ENCODE assay signal across 10 cellular contexts in genomic region chr16:58638148-58639036, GRCh38. TPM values are rescaled to one million over a fixed set of nuclear protein-coding genes. Genes with fewer than 3 reads are reported as not detected.
DNase-seq lines count a peak whose midpoint lies in the region; ATAC-seq, FAIRE-seq and TF ChIP-seq lines count a peak whose summit lies in the region.
"Had no signal": no experiment of that assay in that cellular context is flagged by ENCODE, and none has a peak within 500 bp of the region (broad histone marks: within the 10 kb centered on the region; RNA-seq: fewer than 3 reads in every experiment).

No MANE protein-coding gene starts in this region.

- peaks cover 11% of the 10 kb centered on the region for H3K4me1 ChIP-seq in skeletal muscle satellite cell (ENCODE audit: control insufficient read depth, insufficient read depth, low read length)
- no peaks in the 10 kb centered on the region for H3K4me1 ChIP-seq in CD4-positive, alpha-beta memory T cell (ENCODE audit: insufficient read depth, low read length)

- peak; percentile 46 for TF ChIP-seq CTCF in RWPE1 (conservative IDR thresholded peaks at IDR 0.05; ENCODE audit: low read depth)
- peak; percentile 37 for TF ChIP-seq CTCF in foreskin fibroblast (IDR thresholded peaks at IDR 0.05; ENCODE audit: low read depth, low read length)

- H3K36me3 ChIP-seq in skeletal muscle satellite cell (ENCODE audit: insufficient read depth, low read length) = no peaks in the 10 kb centered on the region
- H3K36me3 ChIP-seq in CD4-positive, alpha-beta memory T cell (ENCODE audit: insufficient read depth, low read length) = no peaks in the 10 kb centered on the region

- TF ChIP-seq POLR2A in H54 (IDR thresholded peaks at IDR 0.05; ENCODE audit: low read depth, low read length) = no peak

- no peak for ATAC-seq in GM18520 (IDR thresholded peaks at IDR 0.05; ENCODE audit: unreplicated experiment)

- no peaks in the 10 kb centered on the region for H3K27me3 ChIP-seq in skeletal muscle satellite cell (ENCODE audit: control insufficient read depth, insufficient read depth, low read length)
- no peaks in the 10 kb centered on the region for H3K27me3 ChIP-seq in CD4-positive, alpha-beta memory T cell (ENCODE audit: insufficient read depth, low read length)

- H3K4me2 ChIP-seq in skeletal muscle satellite cell (ENCODE audit: low read length) = peak overlapping the region; percentile 12

- H3K9me3 Mint-ChIP-seq in CD4-positive, alpha-beta memory T cell = no peaks in the 10 kb centered on the region
- H3K9me3 Mint-ChIP-seq: activated B cell treated with CpG ODN at 0.5 μM for 24 hours, memory B cell had no signal

- peaks cover 0 to 7% of the 10 kb centered on the region in 2 donors for H3K27me3 Mint-ChIP-seq in CD4-positive, alpha-beta memory T cell
- H3K27me3 Mint-ChIP-seq: activated B cell treated with CpG ODN at 0.5 μM for 24 hours had no signal

- intact Hi-C loops in CD4-positive, alpha-beta memory T cell (cut with micrococcal nuclease) = no loop called here

- POLR2A ChIA-PET in RWPE1 (lab: Yijun Ruan, JAX; ENCODE audit: low non-redundant PET) = no interaction called here
- POLR2A ChIA-PET in CD4-positive, alpha-beta memory T cell (lab: Charles Lee; ENCODE audit: partially characterized antibody) = no interaction called here

- CTCF ChIA-PET in RWPE1 (lab: Yijun Ruan, JAX) = interaction anchor here (0.6 to 1.0 kb wide), 8 partner anchors 7 to 340 kb away, joined by 3 to 7 read pairs (median 4); no protein-coding TSS in a partner anchor
- CTCF ChIA-PET in CD4-positive, alpha-beta memory T cell (lab: Charles Lee; ENCODE audit: partially characterized antibody) = no interaction called here

- peak overlapping the region; percentile 58 for H3K27ac ChIP-seq in RWPE1
- H3K27ac ChIP-seq in CD4-positive, alpha-beta memory T cell (ENCODE audit: low read depth, low read length) = no peak overlapping the region

- no peak overlapping the region for H3K4me3 Mint-ChIP-seq in CD4-positive, alpha-beta memory T cell
- H3K4me3 Mint-ChIP-seq: activated B cell treated with CpG ODN at 0.5 μM for 24 hours, memory B cell had no signal

- no peaks in the 10 kb centered on the region for H3K9me3 ChIP-seq in skeletal muscle satellite cell (replicated peaks; ENCODE audit: low read length)
- H3K9me3 ChIP-seq in CD4-positive, alpha-beta memory T cell (ENCODE audit: control insufficient read depth in 1 of 2, low read length in 2 of 2) = no peaks in the 10 kb centered on the region

- no peak overlapping the region for H3K4me3 ChIP-seq in foreskin fibroblast (ENCODE audit: low read depth in 1 of 2, low read length in 2 of 2)
- H3K4me3 ChIP-seq in skeletal muscle satellite cell (ENCODE audit: low read length) = no peak overlapping the region
- H3K4me3 ChIP-seq in CD4-positive, alpha-beta memory T cell (ENCODE audit: low read length in 2 of 2) = no peak overlapping the region

- peak overlapping the region; percentile 43 for H3K9ac ChIP-seq in skeletal muscle satellite cell (ENCODE audit: low read depth, low read length)

- no peaks in the 10 kb centered on the region for H3K4me1 Mint-ChIP-seq in CD4-positive, alpha-beta memory T cell
- H3K4me1 Mint-ChIP-seq: activated B cell treated with CpG ODN at 0.5 μM for 24 hours, memory B cell had no signal

- peak; percentile 90 for FAIRE-seq in H54 (lab: Jason Lieb, UNC)

- DNase-seq in H54 (ENCODE audit: insufficient read length, low spot score) = peak; percentile 57
- peak; percentile 81 for DNase-seq in RWPE1 (ENCODE audit: low spot score)
- peak; percentile 85 to 93 for DNase-seq in foreskin fibroblast
- no peak for DNase-seq in NCI-H82 treated with DMSO at 0.1 percent for 48 hours (lab: John Stamatoyannopoulos, UW; ENCODE audit: unreplicated experiment)
- DNase-seq in CD4-positive, alpha-beta memory T cell = no peak
- no peak for DNase-seq in NCI-H526 (lab: John Stamatoyannopoulos, UW)
- DNase-seq: activated B cell treated with CpG ODN at 0.5 μM for 24 hours had no signal

- H3K36me3 Mint-ChIP-seq in CD4-positive, alpha-beta memory T cell = no peaks in the 10 kb centered on the region
- H3K36me3 Mint-ChIP-seq: memory B cell had no signal

- no peak overlapping the region for H3K27ac Mint-ChIP-seq in CD4-positive, alpha-beta memory T cell
- H3K27ac Mint-ChIP-seq: activated B cell treated with CpG ODN at 0.5 μM for 24 hours, memory B cell had no signal

RNA-seq across cellular contexts. Expression of gene CNOT1, which starts 8.8 kb away (rescaled TPM):
- total RNA-seq in skeletal muscle satellite cell (2012; rRNA removed) = 99.4 and 123 TPM in 2 replicates
- 100 to 1,000 TPM; 251 to 262 TPM for total RNA-seq in CD4-positive, alpha-beta memory T cell
- 100 to 1,000 TPM in 1 of 2 donors, 10 to 100 TPM in 1; 74.9 to 107 TPM for polyA plus RNA-seq in CD4-positive, alpha-beta memory T cell

RNA-seq across cellular contexts. Expression of gene SLC38A7, which starts 46.2 kb away (rescaled TPM):
- 16.6 and 35.5 TPM in 2 replicates for total RNA-seq in skeletal muscle satellite cell (2012; rRNA removed)
- total RNA-seq in CD4-positive, alpha-beta memory T cell = 10 to 100 TPM; 11.4 to 13.8 TPM
- polyA plus RNA-seq in CD4-positive, alpha-beta memory T cell = 1 to 10 TPM; 3.5 to 6.7 TPM

Comparison
In these comparisons a context has a peak if more than half of its experiments do, and no peak if none do; other contexts are left out.
1. DNase-seq: peak in H54 (single experiment), RWPE1 (single experiment) and foreskin fibroblast (2 of 2); none in NCI-H82 treated with DMSO at 0.1 percent for 48 hours (single experiment), CD4-positive, alpha-beta memory T cell (0 of 5) and NCI-H526 (0 of 2).